25 cellular contexts compared by ENCODE assay signal in genomic region chr9:126230692-126231091, GRCh38.
DNase-seq lines count a peak whose midpoint lies in the region; ATAC-seq, FAIRE-seq and TF ChIP-seq lines count a peak whose summit lies in the region.
"Had no signal": no experiment of that assay in that cellular context is flagged by ENCODE, and none has a peak within 500 bp of the region (broad histone marks: within the 10 kb centered on the region; RNA-seq: fewer than 3 reads in every experiment).

No MANE protein-coding gene starts in this region.

- 87% methylated on average over 11 of the region's 11 CpGs for WGBS in SK-N-SH (ENCODE audit: low lambda C conversion rate)
- WGBS in HepG2 (ENCODE audit: low lambda C conversion rate): 13% methylated on average over 11 of the region's 11 CpGs
- 77% methylated on average over 11 of the region's 11 CpGs for WGBS in right lobe of liver (ENCODE audit: insufficient coverage, low coverage, low lambda C conversion rate, missing lambda C conversion rate)

- FAIRE-seq in HepG2 (lab: Jason Lieb, UNC): no peak
- FAIRE-seq: A549, D721Med, GM12878, GM12892, GM18507 had no signal

- no TSS peak for BruUV-seq in HepG2 (replicated peaks; lab: Mats Ljungman, UMichigan)

- no peak for TF ChIP-seq EP300 in SK-N-SH (IDR thresholded peaks at IDR 0.05; ENCODE audit: borderline replicate concordance in 1 of 2, low read depth in 1 of 2, low read length in 1 of 2)
- TF ChIP-seq EP300 in HepG2 (IDR thresholded peaks at IDR 0.05; ENCODE audit: low read depth in 2 of 2, low read length in 2 of 2): no peak
- no peak for TF ChIP-seq EP300 in HepG2 (CRISPR knock-in tag; IDR thresholded peaks at IDR 0.05; ENCODE audit: borderline replicate concordance)

- H3K4me1 ChIP-seq in SK-N-SH (ENCODE audit: control insufficient read depth in 1 of 2, insufficient read depth in 2 of 2, low read depth in 1 of 2, low read length in 1 of 2) (peaks cover 0 to 5% of the 10 kb centered on the region in 2 experiments; a peak in 1 of 4 replicates), HepG2 (ENCODE audit: insufficient read depth, low read length) (no peaks in the 10 kb centered on the region), right lobe of liver (no peaks in the 10 kb centered on the region)
- H3K4me1 ChIP-seq: A549, Caco-2 had no signal

- TF ChIP-seq CTCF in SK-N-SH (IDR thresholded peaks at IDR 0.05) (no peak), HepG2 (CRISPR knock-in tag; IDR thresholded peaks at IDR 0.05) (no peak), right lobe of liver (IDR thresholded peaks at IDR 0.05) (no peak)

- H3K9ac ChIP-seq in SK-N-SH (no peak overlapping the region), HepG2 (ENCODE audit: insufficient read depth, low read depth, low read length) (no peak overlapping the region)
- H3K9ac ChIP-seq: BLaER1 treated with 17β-estradiol and CSF1 and Interleukin-3, amounts not matched to agents 10 nM and 100 nM had no signal

- DNase-seq in SK-N-SH (peak; percentile 4), HepG2 (ENCODE audit: low spot score) (no peak), right lobe of liver (no peak), islet precursor cell (peak; percentile 29), DMS153 treated with DMSO at 0.1 percent for 48 hours (lab: John Stamatoyannopoulos, UW; ENCODE audit: unreplicated experiment) (no peak), NCI-H510A (lab: John Stamatoyannopoulos, UW) (no peak)
- DNase-seq: AML-193; Caco-2; Calu3; CD4-positive, alpha-beta T cell; CD8-positive, alpha-beta T cell; DMS53; DMS79; DND-41; EL; GDM1 had no signal

- H3K27me3 ChIP-seq in SK-N-SH (ENCODE audit: insufficient read depth): no peaks in the 10 kb centered on the region
- peaks cover 2 to 76% of the 10 kb centered on the region in 2 experiments; a peak in 4 of 5 replicates for H3K27me3 ChIP-seq in HepG2 (ENCODE audit: control insufficient read depth in 1 of 2, insufficient read depth in 2 of 2, low read length in 2 of 2)
- H3K27me3 ChIP-seq in right lobe of liver: no peaks in the 10 kb centered on the region
- H3K27me3 ChIP-seq: BLaER1 treated with 17β-estradiol and CSF1 and Interleukin-3, amounts not matched to agents 10 nM and 100 nM had no signal

- TF ChIP-seq RAD21 in SK-N-SH (IDR thresholded peaks at IDR 0.05; ENCODE audit: low read length): no peak
- TF ChIP-seq RAD21 in HepG2 (CRISPR knock-in tag; IDR thresholded peaks at IDR 0.05): no peak

- TF ChIP-seq POLR2A in HepG2 (IDR thresholded peaks at IDR 0.05; ENCODE audit: insufficient read depth in 1 of 2, low read depth in 2 of 2, low read length in 2 of 2) (no peak), right lobe of liver (IDR thresholded peaks at IDR 0.05) (no peak)

- H3K36me3 ChIP-seq in SK-N-SH (replicated peaks in 1 of 2; ENCODE audit: control insufficient read depth in 1 of 2, insufficient read depth in 2 of 2, low read length in 1 of 2) (no peaks in the 10 kb centered on the region), HepG2 (replicated peaks in 1 of 2; ENCODE audit: control insufficient read depth in 1 of 2, insufficient read depth in 2 of 2, low read length in 2 of 2) (no peaks in the 10 kb centered on the region), right lobe of liver (no peaks in the 10 kb centered on the region)
- H3K36me3 ChIP-seq: BLaER1 treated with 17β-estradiol and CSF1 and Interleukin-3, amounts not matched to agents 10 nM and 100 nM had no signal

- H2AFZ ChIP-seq in SK-N-SH (ENCODE audit: low read depth) (no peak overlapping the region), HepG2 (ENCODE audit: low read length) (no peak overlapping the region)

- H3K79me2 ChIP-seq in SK-N-SH (ENCODE audit: insufficient read depth) (no peaks in the 10 kb centered on the region), HepG2 (ENCODE audit: insufficient read depth, low read length) (no peaks in the 10 kb centered on the region)

- H3K4me2 ChIP-seq in SK-N-SH: no peak overlapping the region
- no peak overlapping the region for H3K4me2 ChIP-seq in HepG2 (ENCODE audit: low read depth, low read length)
- H3K4me2 ChIP-seq: A549; BLaER1 treated with 17β-estradiol and CSF1 and Interleukin-3, amounts not matched to agents 10 nM and 100 nM had no signal

- H3K4me3 ChIP-seq in SK-N-SH (ENCODE audit: low read depth in 2 of 2, low read length in 1 of 2): no peak overlapping the region
- no peak overlapping the region for H3K4me3 ChIP-seq in HepG2 (replicated peaks in 1 of 3; ENCODE audit: insufficient read depth in 1 of 3, low read depth in 2 of 3, low read length in 3 of 3)
- no peak overlapping the region for H3K4me3 ChIP-seq in right lobe of liver
- H3K4me3 ChIP-seq: A549; BLaER1 treated with 17β-estradiol and CSF1 and Interleukin-3, amounts not matched to agents 10 nM and 100 nM; GM12878 had no signal

- H3K9me2 ChIP-seq in SK-N-SH: no peaks in the 10 kb centered on the region

- H4K20me1 ChIP-seq in SK-N-SH (ENCODE audit: insufficient read depth) (no peaks in the 10 kb centered on the region), HepG2 (ENCODE audit: insufficient read depth, low read length) (no peaks in the 10 kb centered on the region)

- POLR2A ChIA-PET in SK-N-SH (lab: Yijun Ruan, JAX) (no interaction called here), HepG2 (lab: Yijun Ruan, JAX) (no interaction called here)

- no peaks in the 10 kb centered on the region for H3K9me3 ChIP-seq in SK-N-SH
- H3K9me3 ChIP-seq in HepG2 (ENCODE audit: low read length): no peaks in the 10 kb centered on the region
- no peaks in the 10 kb centered on the region for H3K9me3 ChIP-seq in right lobe of liver
- H3K9me3 ChIP-seq: A549; BLaER1 treated with 17β-estradiol and CSF1 and Interleukin-3, amounts not matched to agents 10 nM and 100 nM; Caco-2 had no signal

- no peak for ATAC-seq in SK-N-SH treated with all-trans-retinoic acid at 6 μM for 48 hours
- no peak for ATAC-seq in HepG2
- ATAC-seq in right lobe of liver: no peak
- ATAC-seq: A549; CD8-positive, alpha-beta T cell; GM12878 had no signal

- no peak overlapping the region for H3K27ac ChIP-seq in SK-N-SH (ENCODE audit: low read depth in 2 of 2, low read length in 1 of 2)
- no peak overlapping the region for H3K27ac ChIP-seq in HepG2 (ENCODE audit: extremely low read length, insufficient read depth, low read length)
- H3K27ac ChIP-seq in right lobe of liver: no peak overlapping the region
- H3K27ac ChIP-seq: 22Rv1; A549; BLaER1 treated with 17β-estradiol and CSF1 and Interleukin-3, amounts not matched to agents 10 nM and 100 nM; C4-2B had no signal

- CTCF ChIA-PET in SK-N-SH (lab: Yijun Ruan, JAX) (interaction anchor here (1.5 to 3.2 kb wide), 4 partner anchors 17 to 823 kb away, joined by 6 to 20 read pairs (median 10); no protein-coding TSS in a partner anchor), HepG2 (lab: Yijun Ruan, JAX; ENCODE audit: low intra/inter-chr PET ratio, low total read pairs) (no interaction called here)

- no peaks in the 10 kb centered on the region for H3F3A ChIP-seq in SK-N-SH (replicated peaks; ENCODE audit: insufficient read depth)

- in situ Hi-C loops in HepG2 (cut with HindIII; ENCODE audit: extremely low pct_ligation_motif_present, low pct_unique_long_range_greater_than_20kb): no loop called here

- intact Hi-C loops in HepG2 (cut with micrococcal nuclease; ENCODE audit: unreplicated experiment): no loop called here
- intact Hi-C loops in right lobe of liver (cut with DNase I): loop anchor here in 1 of 2 donors (5.0 kb wide), 1 partner anchor 818 kb away; no protein-coding TSS in a partner anchor

TF ChIP-seq in SK-N-SH, 30 proteins besides CTCF, POLR2A, EP300 and RAD21 (continues in another document):
- TF ChIP-seq YY1 (IDR thresholded peaks at IDR 0.05; ENCODE audit: low read depth): no peak
- no peak for TF ChIP-seq MXI1 (IDR thresholded peaks at IDR 0.05; ENCODE audit: low read depth, low read length)
- TF ChIP-seq USF1 (IDR thresholded peaks at IDR 0.05; ENCODE audit: borderline replicate concordance, low read depth): no peak
- no peak for TF ChIP-seq RXRA (IDR thresholded peaks at IDR 0.05; ENCODE audit: borderline replicate concordance, low read depth)
- no peak for TF ChIP-seq ELF1 (IDR thresholded peaks at IDR 0.05)
- TF ChIP-seq GATA2 (CRISPR knock-in tag; IDR thresholded peaks at IDR 0.05): no peak

TF ChIP-seq in SK-N-SH treated with all-trans-retinoic acid at 6 μM for 48 hours, 23 proteins besides CTCF, POLR2A, EP300 and RAD21 (continues in another document):
- TF ChIP-seq ZFP30 (CRISPR knock-in tag; IDR thresholded peaks at IDR 0.05) (no peak), ZC3H10 (CRISPR knock-in tag; IDR thresholded peaks at IDR 0.05) (no peak), TCF4 (CRISPR knock-in tag; IDR thresholded peaks at IDR 0.05; ENCODE audit: borderline replicate concordance) (no peak), CSRNP3 (CRISPR knock-in tag; IDR thresholded peaks at IDR 0.05) (no peak), ESRRG (CRISPR knock-in tag; IDR thresholded peaks at IDR 0.05) (no peak)

TF ChIP-seq in HepG2, 621 proteins besides CTCF, POLR2A, EP300 and RAD21:
- TF ChIP-seq BRD4 (CRISPR knock-in tag; IDR thresholded peaks at IDR 0.05) (no peak), PBX2 (CRISPR knock-in tag; IDR thresholded peaks at IDR 0.05) (0 out of 2 replicates have a peak, but pooled peaks have one; percentile 26), ONECUT2 (CRISPR knock-in tag; IDR thresholded peaks at IDR 0.05) (peak; percentile 75)

Comparison
In these comparisons a context has a peak if more than half of its experiments do, and no peak if none do; other contexts are left out.
1. DNase-seq: peak in SK-N-SH (single experiment) and islet precursor cell (single experiment); none in HepG2 (single experiment), right lobe of liver (0 of 3), DMS153 treated with DMSO at 0.1 percent for 48 hours (single experiment) and NCI-H510A (single experiment).